In the genomic region with DNA sequence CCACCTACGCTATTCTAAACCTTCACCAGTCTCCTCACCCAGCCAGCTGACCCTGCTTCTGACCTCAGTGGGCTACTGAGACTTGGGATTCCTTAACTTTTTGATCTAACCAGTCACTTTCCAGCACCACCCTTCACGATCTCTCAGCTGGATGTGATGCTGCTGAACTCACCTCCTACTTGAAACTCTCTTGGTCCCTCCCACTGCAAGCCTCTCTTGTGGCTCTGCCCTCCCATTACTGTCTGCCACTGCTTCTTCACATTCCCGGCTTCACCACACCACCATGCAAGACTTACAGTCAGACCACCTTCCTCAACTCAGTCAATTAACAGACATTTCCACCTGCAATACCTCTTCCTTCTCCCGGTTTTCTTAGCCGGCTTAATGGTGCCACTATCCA, we compare ENCODE assay signal across 15 cellular contexts.
"Had no signal": no experiment of that assay in that cellular context is flagged by ENCODE, and none has a peak within 500 bp of the region (broad histone marks: within the 10 kb centered on the region; RNA-seq: fewer than 3 reads in every experiment).

No MANE protein-coding gene starts in this region.

- H3K27ac Mint-ChIP-seq: neural progenitor cell had no signal

- DNase-seq: activated CD4-positive, alpha-beta T cell treated with anti-CD3 and anti-CD28 coated beads for 4 hours; activated CD8-positive, alpha-beta memory T cell treated with anti-CD3 and anti-CD28 coated beads for 24 hours; activated gamma-delta T cell treated with Interleukin-2 at 50 U/mL for 16 hours; activated T-cell treated with anti-CD3 and anti-CD28 coated beads for 4 hours; adrenal gland; caudate nucleus; cortex of kidney; effector CD8-positive, alpha-beta T cell; heart right ventricle; left ventricle myocardium superior; retina; stimulated activated CD4-positive, alpha-beta T cell treated with anti-CD3 and anti-CD28 coated beads, Interleukin-15, amount 100 ng/mL, for 24 hours; stimulated activated CD4-positive, alpha-beta T cell treated with anti-CD3 and anti-CD28 coated beads, Interleukin-4, amount 100 ng/mL, for 24 hours; tibial artery had no signal

- H3K36me3 Mint-ChIP-seq: neural progenitor cell had no signal

- ATAC-seq: heart right ventricle, left ventricle myocardium superior had no signal

- H3K4me3 Mint-ChIP-seq: neural progenitor cell had no signal

- H3K9me3 Mint-ChIP-seq: neural progenitor cell had no signal
